Comparison of ENCODE assay signal across 8 cellular contexts in genomic region chr11:36258730-36259360, GRCh38.
DNase-seq lines count a peak whose midpoint lies in the region; ATAC-seq and TF ChIP-seq lines count a peak whose summit lies in the region.

No MANE protein-coding gene starts in this region.

- ATAC-seq in GM21528 (IDR thresholded peaks at IDR 0.05; ENCODE audit: low FRiP score, unreplicated experiment) = no peak
- no peak for ATAC-seq in HG03280 (IDR thresholded peaks at IDR 0.05; ENCODE audit: unreplicated experiment)

- H4K20me1 ChIP-seq in OCI-LY1 (ENCODE audit: insufficient read depth, low read length) = no peaks in the 10 kb centered on the region

- no peak overlapping the region for H3K27ac ChIP-seq in HL-60 (replicated peaks)
- no peak overlapping the region for H3K27ac ChIP-seq in OCI-LY1 (ENCODE audit: low read depth, low read length, poor library complexity, severe bottlenecking)

- no peaks in the 10 kb centered on the region for H3K9me3 ChIP-seq in OCI-LY1 (ENCODE audit: low read length)

- no peak overlapping the region for H3K4me3 ChIP-seq in HL-60 (replicated peaks; ENCODE audit: insufficient read depth, low read length)
- no peak overlapping the region for H3K4me3 ChIP-seq in OCI-LY1 (ENCODE audit: low read depth, low read length, poor library complexity, severe bottlenecking)

- no peak overlapping the region for H3K9ac ChIP-seq in OCI-LY1 (ENCODE audit: low read length)

- H3K9me2 ChIP-seq in OCI-LY1 (ENCODE audit: low read depth, low read length) = no peaks in the 10 kb centered on the region

- DNase-seq in DMS53 treated with DMSO at 0.1 percent for 48 hours (lab: John Stamatoyannopoulos, UW; ENCODE audit: unreplicated experiment) (peak; percentile 65), HL-60 (ENCODE audit: low read depth in 1 of 2, low spot score in 1 of 2) (peak in 1 of 2 experiments; percentile 64), brain pericyte (ENCODE audit: low read depth, low spot score) (peak; percentile 20), inferior parietal cortex (ENCODE audit: extremely low spot score) (peak; percentile 60)
- peak; percentile 6 to 13 for DNase-seq in stimulated activated CD4-positive, alpha-beta T cell treated with anti-CD3 and anti-CD28 coated beads, Interleukin-4, amount 100 ng/mL, for 48 hours (ENCODE audit: low read depth in 2 of 2)

- H3F3A ChIP-seq in OCI-LY1 (ENCODE audit: insufficient read depth, low read length) = no peaks in the 10 kb centered on the region

- H3K36me3 ChIP-seq in OCI-LY1 (ENCODE audit: insufficient read depth, low read length) = no peaks in the 10 kb centered on the region

- no peaks in the 10 kb centered on the region for H3K4me1 ChIP-seq in OCI-LY1 (ENCODE audit: insufficient read depth, low read length, severe bottlenecking)

- no peaks in the 10 kb centered on the region for H3K79me2 ChIP-seq in OCI-LY1 (ENCODE audit: insufficient read depth, low read length)

- peaks cover 5% of the 10 kb centered on the region for H3K27me3 ChIP-seq in HL-60 (ENCODE audit: insufficient read depth, poor library complexity, severe bottlenecking)
- H3K27me3 ChIP-seq in OCI-LY1 (ENCODE audit: insufficient read depth, low read length) = no peaks in the 10 kb centered on the region

- TF ChIP-seq CTCF in HL-60 (IDR thresholded peaks at IDR 0.05; ENCODE audit: insufficient read depth, low read length) (peak; percentile 53), OCI-LY1 (IDR thresholded peaks at IDR 0.05; ENCODE audit: low read length) (peak; percentile 46; the same call in 1 of the 2 replicates)

- H3K4me2 ChIP-seq in OCI-LY1 (ENCODE audit: low read length) = no peak overlapping the region

- no peak overlapping the region for H2AFZ ChIP-seq in OCI-LY1 (ENCODE audit: low read length)
